Comparison of ENCODE assay signal across 8 cellular contexts in the genomic region with DNA sequence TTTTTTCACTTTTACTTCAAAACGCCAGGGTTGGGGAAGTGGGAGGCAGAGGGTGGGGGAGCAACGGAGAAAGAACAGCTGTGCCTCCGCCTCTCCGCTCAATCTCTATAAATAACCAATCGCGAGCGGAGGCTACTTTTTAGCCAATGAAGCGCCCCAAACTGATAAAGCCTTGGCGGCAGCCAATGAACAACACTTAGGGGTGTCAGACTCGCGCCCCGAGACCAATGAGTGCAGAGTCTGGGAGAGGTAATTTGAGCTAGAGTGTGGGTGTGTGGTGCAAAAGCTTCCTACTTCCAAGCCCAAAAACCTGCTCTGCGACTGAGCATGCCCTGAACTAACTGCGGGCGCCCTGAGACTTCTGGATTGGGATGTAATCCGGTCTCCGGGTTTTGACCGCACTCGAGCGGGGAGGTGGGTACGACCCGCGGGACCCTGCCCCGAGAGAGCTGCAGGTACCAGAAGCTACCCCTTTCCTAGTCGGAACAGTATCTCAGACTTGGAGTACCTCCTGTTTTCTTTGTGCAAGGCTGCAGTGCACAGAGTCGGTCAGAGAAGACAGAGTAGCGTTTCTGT. TPM values are rescaled to one million over a fixed set of nuclear protein-coding genes. Genes with fewer than 3 reads are reported as not detected.
DNase-seq lines count a peak whose midpoint lies in the region; ATAC-seq and TF ChIP-seq lines count a peak whose summit lies in the region.

No MANE protein-coding gene starts in this region.

- TF ChIP-seq POLR2A in NB4 (IDR thresholded peaks at IDR 0.05; ENCODE audit: extremely low read depth, insufficient read length) (peak; percentile 42), transverse colon (IDR thresholded peaks at IDR 0.05) (peak; percentile 10)

- intact Hi-C loops in cardiac septum (cut with DNase I) (loop anchor here (1.0 to 10.0 kb wide), 4 partner anchors 119 to 464 kb away; no protein-coding TSS in a partner anchor), transverse colon (cut with DNase I; ENCODE audit: low total_unique reads) (no loop called here)

- TF ChIP-seq EP300 in transverse colon (IDR thresholded peaks at IDR 0.05; ENCODE audit: low read depth) = no peak

- H3K79me2 ChIP-seq in parathyroid adenoma = peaks cover 4% of the 10 kb centered on the region

- peak; percentile 79 for ATAC-seq in HG02571 (IDR thresholded peaks at IDR 0.05; ENCODE audit: unreplicated experiment)

- DNase-seq in GM06990 (ENCODE audit: extremely low read depth, insufficient read length) = peak; percentile 90
- DNase-seq in NB4 (ENCODE audit: low read depth) = peak; percentile 99
- DNase-seq in SW 1271 (lab: John Stamatoyannopoulos, UW) = peak; percentile 97 to 99
- peak; percentile 99 for DNase-seq in adipocyte (ENCODE audit: low read depth)
- peak; percentile 95 for DNase-seq in cardiac septum (ENCODE audit: low spot score)
- DNase-seq in transverse colon = peak; percentile 91

- H3K4me1 ChIP-seq in adipocyte (ENCODE audit: control insufficient read depth, insufficient read depth, low read length) = peaks cover 25% of the 10 kb centered on the region
- H3K4me1 ChIP-seq in parathyroid adenoma = no peaks in the 10 kb centered on the region
- H3K4me1 ChIP-seq in transverse colon = peaks cover 6 to 32% (median 27%) of the 10 kb centered on the region in 4 donors

- H3K4me3 ChIP-seq in GM06990 (replicated peaks; ENCODE audit: low read depth, low read length) (peak overlapping the region; percentile 93), NB4 (ENCODE audit: low read depth, low read length) (peak overlapping the region; percentile 91), adipocyte (ENCODE audit: low read length) (peak overlapping the region; percentile 87), parathyroid adenoma (ENCODE audit: low read depth, low read length) (peak overlapping the region; percentile 81), transverse colon (peak overlapping the region; percentile 58 to 96 (median 76))

- H3K9ac ChIP-seq in adipocyte (ENCODE audit: low read length) (peak overlapping the region; percentile 98), parathyroid adenoma (peak overlapping the region; percentile 55)

- peak overlapping the region; percentile 92 for H3K27ac ChIP-seq in parathyroid adenoma
- peak overlapping the region; percentile 91 to 98 (median 98) for H3K27ac ChIP-seq in transverse colon

- in situ Hi-C loops in transverse colon (cut with MboI; ENCODE audit: low pct_ligation_motif_present in 1 of 4, low pct_unique_long_range_greater_than_20kb in 1 of 4, low sequenced_read_pairs in 3 of 4) = loop anchor here in 1 of 4 donors (10.0 kb wide), 1 partner anchor 116 kb away; no protein-coding TSS in a partner anchor

- H3K27me3 ChIP-seq in GM06990 (replicated peaks; ENCODE audit: control insufficient read depth, insufficient read depth, low read length) (no peaks in the 10 kb centered on the region), adipocyte (replicated peaks; ENCODE audit: control insufficient read depth, insufficient read depth, low read length) (no peaks in the 10 kb centered on the region), parathyroid adenoma (ENCODE audit: control insufficient read depth, insufficient read depth, low read length) (no peaks in the 10 kb centered on the region), transverse colon (no peaks in the 10 kb centered on the region)

- peak overlapping the region; percentile 95 for H3K4me2 ChIP-seq in parathyroid adenoma (ENCODE audit: low read length)

- WGBS in transverse colon (ENCODE audit: low coverage in 1 of 2), 2 donors = 0 to 1% methylated on average over 5 to 27 of the region's 27 CpGs

- H3K9me3 ChIP-seq in adipocyte (ENCODE audit: control insufficient read depth, low read length) (no peaks in the 10 kb centered on the region), parathyroid adenoma (ENCODE audit: control insufficient read depth, low read length) (no peaks in the 10 kb centered on the region), transverse colon (no peaks in the 10 kb centered on the region)

- no peak for TF ChIP-seq CTCF in GM06990 (IDR thresholded peaks at IDR 0.05; ENCODE audit: insufficient read depth, low read length, poor library complexity, severe bottlenecking)
- no peak for TF ChIP-seq CTCF in NB4 (IDR thresholded peaks at IDR 0.05; ENCODE audit: low read depth, low read length)
- no peak for TF ChIP-seq CTCF in parathyroid adenoma (IDR thresholded peaks at IDR 0.05)
- TF ChIP-seq CTCF in transverse colon (IDR thresholded peaks at IDR 0.05) = no peak

- H2AFZ ChIP-seq in parathyroid adenoma = peak overlapping the region; percentile 100

- H3K36me3 ChIP-seq in GM06990 (ENCODE audit: control insufficient read depth, insufficient read depth, low read length) (no peaks in the 10 kb centered on the region), adipocyte (ENCODE audit: control insufficient read depth, insufficient read depth, low read length, severe bottlenecking) (no peaks in the 10 kb centered on the region), parathyroid adenoma (ENCODE audit: control insufficient read depth, insufficient read depth, low read length) (no peaks in the 10 kb centered on the region), transverse colon (no peaks in the 10 kb centered on the region)

RNA-seq across cellular contexts. Expression of a gene that starts 0.8 kb away (rescaled TPM):
- 4.7 TPM for total RNA-seq in cardiac septum
- total RNA-seq in transverse colon = 10 to 100 TPM in 3 of 4 donors, 1 to 10 TPM in 1; 9.8 to 22.8 (median 11.2) TPM

Comparison
In these comparisons a context has a peak if more than half of its experiments do, and no peak if none do; other contexts are left out.
1. Peak in every context shown above with its lines: DNase-seq, ATAC-seq, H3K4me3 ChIP-seq and H3K27ac ChIP-seq.